In genomic region chr20:18224968-18225568, GRCh38 we compare ENCODE assay signal across 8 cellular contexts.
DNase-seq lines count a peak whose midpoint lies in the region; ATAC-seq and TF ChIP-seq lines count a peak whose summit lies in the region.

No MANE protein-coding gene starts in this region.

- H3K27me3 ChIP-seq in HCT116 (ENCODE audit: insufficient read depth, low read length) (no peaks in the 10 kb centered on the region), adrenal gland (no peaks in the 10 kb centered on the region), right cardiac atrium (ENCODE audit: control insufficient read depth, insufficient read depth) (no peaks in the 10 kb centered on the region), skeletal muscle satellite cell (ENCODE audit: control insufficient read depth, insufficient read depth, low read length) (peaks cover 2% of the 10 kb centered on the region)

- CTCF ChIA-PET in HCT116 (lab: Charles Lee), result no interaction called here

- H3K4me1 ChIP-seq in HCT116 (ENCODE audit: control insufficient read depth in 1 of 2, insufficient read depth in 2 of 2, low read length in 2 of 2), result peaks cover 14 to 21% of the 10 kb centered on the region in 2 experiments
- peaks cover 17% of the 10 kb centered on the region in 2 donors for H3K4me1 ChIP-seq in adrenal gland (replicated peaks in 1 of 2)
- peaks cover 7% of the 10 kb centered on the region for H3K4me1 ChIP-seq in right cardiac atrium (ENCODE audit: control insufficient read depth, insufficient read depth, low read length)
- peaks cover 19% of the 10 kb centered on the region for H3K4me1 ChIP-seq in skeletal muscle satellite cell (ENCODE audit: control insufficient read depth, insufficient read depth, low read length)

- no peaks in the 10 kb centered on the region for H3K9me2 ChIP-seq in HCT116 (ENCODE audit: insufficient read depth)

- TF ChIP-seq RAD21 in HCT116 (IDR thresholded peaks at IDR 0.05; ENCODE audit: low read depth), result no peak

- H3K9me3 ChIP-seq in HCT116 (ENCODE audit: control insufficient read depth in 1 of 2, insufficient read depth in 1 of 2, low read depth in 1 of 2, low read length in 2 of 2) (no peaks in the 10 kb centered on the region), adrenal gland (replicated peaks in 1 of 3) (no peaks in the 10 kb centered on the region), right cardiac atrium (ENCODE audit: control insufficient read depth, low read length) (no peaks in the 10 kb centered on the region), skeletal muscle satellite cell (replicated peaks; ENCODE audit: low read length) (no peaks in the 10 kb centered on the region)

- TF ChIP-seq POLR2A in HCT116 (IDR thresholded peaks at IDR 0.05; ENCODE audit: borderline replicate concordance, extremely low read depth, insufficient read depth, insufficient read length), result no peak
- TF ChIP-seq POLR2A in adrenal gland (IDR thresholded peaks at IDR 0.05), result peak in 1 of 2 donors; percentile 17

- no peaks in the 10 kb centered on the region for H3K79me2 ChIP-seq in HCT116 (ENCODE audit: insufficient read depth, low read length)

- H3K9ac ChIP-seq in HCT116 (ENCODE audit: low read length) (no peak overlapping the region), skeletal muscle satellite cell (ENCODE audit: low read depth, low read length) (peak overlapping the region; percentile 13)

- 0 out of 4 replicates have a peak overlapping the region, but pooled peaks of 1 of the 2 experiments have one; percentile 16 for H3K4me3 ChIP-seq in HCT116 (replicated peaks in 1 of 2; ENCODE audit: low read depth in 1 of 2, low read length in 2 of 2)
- peak overlapping the region in 1 of 4 donors; percentile 25 for H3K4me3 ChIP-seq in adrenal gland
- no peak overlapping the region for H3K4me3 ChIP-seq in right cardiac atrium (ENCODE audit: low read length)
- H3K4me3 ChIP-seq in skeletal muscle satellite cell (ENCODE audit: low read length), result peak overlapping the region; percentile 55

- H3K27ac ChIP-seq in HCT116 (ENCODE audit: low read depth, low read length) (peak overlapping the region; percentile 30), adrenal gland (peak overlapping the region in 4 of 5 donors; percentile 22 to 78 (median 59)), right cardiac atrium (ENCODE audit: low read length) (no peak overlapping the region)

- H3K4me2 ChIP-seq in HCT116 (ENCODE audit: low read length) (peak overlapping the region; percentile 74), skeletal muscle satellite cell (ENCODE audit: low read length) (peak overlapping the region; percentile 78)

- POLR2A ChIA-PET in HCT116 (lab: Charles Lee), result no interaction called here

- TF ChIP-seq CTCF in HCT116 (IDR thresholded peaks at IDR 0.05 in 2 of 3, conservative IDR thresholded peaks at IDR 0.05 in 1 of 3; ENCODE audit: borderline replicate concordance in 1 of 3, insufficient read depth in 1 of 3, low read depth in 2 of 3, low read length in 2 of 3) (no peak), adrenal gland (IDR thresholded peaks at IDR 0.05) (no peak)

- intact Hi-C loops in HCT116 (cut with micrococcal nuclease), result no loop called here
- intact Hi-C loops in adrenal gland (cut with DNase I), result no loop called here
- intact Hi-C loops in right cardiac atrium (cut with DNase I), result no loop called here

- peak; percentile 80 for ATAC-seq in HCT116
- peak; percentile 82 to 97 for ATAC-seq in right cardiac atrium
- ATAC-seq in HG02840 (IDR thresholded peaks at IDR 0.05; ENCODE audit: low FRiP score, unreplicated experiment), result no peak
- ATAC-seq in HG02970 (IDR thresholded peaks at IDR 0.05; ENCODE audit: low FRiP score, unreplicated experiment), result no peak
- no peak for ATAC-seq in HG02678 (IDR thresholded peaks at IDR 0.05; ENCODE audit: unreplicated experiment)
- no peak for ATAC-seq in HG03095 (IDR thresholded peaks at IDR 0.05; ENCODE audit: unreplicated experiment)

- WGBS in adrenal gland, 4 donors, result 13 to 14% (median 13%) methylated on average over 9 of the region's 9 CpGs
- 15% methylated on average over 9 of the region's 9 CpGs for WGBS in right cardiac atrium

- RAD21 ChIA-PET in HCT116 (lab: Charles Lee; ENCODE audit: low non-redundant PET in 1 of 2, low total read pairs in 2 of 2, uncharacterized antibody in 2 of 2, unreplicated experiment in 2 of 2), result no interaction called here

- BruUV-seq in HCT116 (replicated peaks; lab: Mats Ljungman, UMichigan), result no TSS peak

- no peak overlapping the region for H2AFZ ChIP-seq in HCT116 (ENCODE audit: low read depth, low read length, poor library complexity, severe bottlenecking)

- H3K36me3 ChIP-seq in HCT116 (ENCODE audit: control insufficient read depth in 1 of 2, insufficient read depth in 2 of 2, low read length in 2 of 2) (no peaks in the 10 kb centered on the region), adrenal gland (replicated peaks in 1 of 2) (no peaks in the 10 kb centered on the region), skeletal muscle satellite cell (ENCODE audit: insufficient read depth, low read length) (no peaks in the 10 kb centered on the region)

- H4K20me1 ChIP-seq in HCT116 (ENCODE audit: insufficient read depth), result no peaks in the 10 kb centered on the region

- peak; percentile 12 for DNase-seq in HCT116 (ENCODE audit: low read depth, low spot score)
- DNase-seq in adrenal gland, result peak; percentile 70 to 81 (median 77)
- peak in 2 of 3 donors; percentile 42 to 64 for DNase-seq in right cardiac atrium

TF ChIP-seq in HCT116, 20 proteins besides CTCF, POLR2A, EP300 and RAD21:
- TF ChIP-seq EZH2 (IDR thresholded peaks at IDR 0.05), result no peak
- no peak for TF ChIP-seq CBX3 (IDR thresholded peaks at IDR 0.05; ENCODE audit: low read depth)
- no peak for TF ChIP-seq TCF7L2 (IDR thresholded peaks at IDR 0.05; ENCODE audit: borderline replicate concordance, extremely low read depth, insufficient read depth, insufficient read length)
- TF ChIP-seq SIN3A (IDR thresholded peaks at IDR 0.05; ENCODE audit: low read depth), result no peak
- no peak for TF ChIP-seq EZH2phosphoT487 (IDR thresholded peaks at IDR 0.05; ENCODE audit: borderline replicate concordance)
- 0 out of 2 replicates have a peak, but pooled peaks have one; percentile 43 for TF ChIP-seq MAX (IDR thresholded peaks at IDR 0.05)
- no peak for TF ChIP-seq ZBTB33 (IDR thresholded peaks at IDR 0.05; ENCODE audit: extremely low read depth, insufficient replicate concordance, low read length)
- TF ChIP-seq SRF (IDR thresholded peaks at IDR 0.05; ENCODE audit: low read depth), result no peak
- peak; percentile 34; the same call in 1 of the 2 replicates for TF ChIP-seq FOSL1 (IDR thresholded peaks at IDR 0.05; ENCODE audit: low read depth)

Comparison
In these comparisons a context has a peak if more than half of its experiments do, and no peak if none do; other contexts are left out.
1. ATAC-seq: peak in HCT116 (single experiment) and right cardiac atrium (2 of 2); none in HG02840 (single experiment), HG02970 (single experiment), HG02678 (single experiment) and HG03095 (single experiment).
2. DNase-seq: peak in every context shown above with its lines; median percentile 77 in adrenal gland; 53 in right cardiac atrium; 12 in HCT116.